In genomic region chr6:6836609-6837406, GRCh38 we compare ENCODE assay signal across 31 cellular contexts.
"Had no signal": no experiment of that assay in that cellular context is flagged by ENCODE, and none has a peak within 500 bp of the region (broad histone marks: within the 10 kb centered on the region; RNA-seq: fewer than 3 reads in every experiment).

No MANE protein-coding gene starts in this region.

- H3K4me1 ChIP-seq: ascending aorta, breast epithelium, colonic mucosa, esophagus muscularis mucosa had no signal

- H2AFZ ChIP-seq: hepatocyte had no signal

- DNase-seq: activated CD4-positive, alpha-beta memory T cell treated with anti-CD3 and anti-CD28 coated beads for 36 hours; activated CD4-positive, alpha-beta T cell treated with anti-CD3 and anti-CD28 coated beads for 36 hours; activated CD4-positive, alpha-beta T cell treated with anti-CD3 and anti-CD28 coated beads, Interleukin-2, amount 10 ng/mL, durations not matched to agents 24 days and 14 days; activated CD4-positive, CD25-positive, alpha-beta regulatory T cell; activated CD4-positive, CD25-positive, alpha-beta regulatory T cell treated with anti-CD3 and anti-CD28 coated beads, Interleukin-2, amount 50 U/mL, for 72 hours; activated CD8-positive, alpha-beta memory T cell treated with anti-CD3 and anti-CD28 coated beads, Interleukin-2, amount 10 ng/mL, durations not matched to agents 7 days and 5 days; activated CD8-positive, alpha-beta memory T cell treated with anti-CD3 and anti-CD28 coated beads, Interleukin-2, amount 50 U/mL, for 4 hours; activated CD8-positive, alpha-beta T cell treated with anti-CD3 and anti-CD28 coated beads, Interleukin-2, amount 10 ng/mL, durations not matched to agents 7 days and 5 days; activated gamma-delta T cell; activated naive CD4-positive, alpha-beta T cell; activated naive CD4-positive, alpha-beta T cell treated with anti-CD3 and anti-CD28 coated beads, Interleukin-2, amount 10 ng/mL, durations not matched to agents 7 days and 5 days; activated naive CD8-positive, alpha-beta T cell treated with anti-CD3 and anti-CD28 coated beads, Interleukin-2, amount 10 ng/mL, durations not matched to agents 7 days and 5 days; activated T-cell treated with anti-CD3 and anti-CD28 coated beads, Interleukin-2, amount 50 U/mL, for 1 hour; activated T-cell treated with anti-CD3 and anti-CD28 coated beads, Interleukin-2, amount 50 U/mL, for 48 hours; central memory CD4-positive, alpha-beta T cell; cerebellar nuclear complex; colonic mucosa; dermis blood vessel endothelial cell; effector CD4-positive, alpha-beta T cell; effector memory CD8-positive, alpha-beta T cell; foreskin keratinocyte; gastrocnemius medialis; glutamatergic neuron; heart left ventricle; T-helper 2 cell had no signal

- H3K27ac ChIP-seq: ascending aorta, cardiac muscle cell, colonic mucosa, esophagus muscularis mucosa, foreskin keratinocyte, gastrocnemius medialis, heart left ventricle, hepatocyte had no signal

- H3K4me2 ChIP-seq: hepatocyte had no signal

- H3K9me3 ChIP-seq: ascending aorta, breast epithelium, colonic mucosa, esophagus muscularis mucosa, gastrocnemius medialis, heart left ventricle had no signal

- H3K36me3 ChIP-seq: ascending aorta, breast epithelium, cardiac muscle cell, colonic mucosa, esophagus muscularis mucosa, gastrocnemius medialis, heart left ventricle had no signal

- H3K79me2 ChIP-seq: hepatocyte had no signal

- H3K27me3 ChIP-seq: ascending aorta, breast epithelium, cardiac muscle cell, colonic mucosa, foreskin keratinocyte, gastrocnemius medialis, heart left ventricle, hepatocyte had no signal

- ATAC-seq: activated CD4-positive, alpha-beta T cell treated with anti-CD3 and anti-CD28 coated beads for 36 hours; activated CD8-positive, alpha-beta memory T cell treated with anti-CD3 and anti-CD28 coated beads, Interleukin-2, amount 10 ng/mL, durations not matched to agents 7 days and 5 days; activated CD8-positive, alpha-beta T cell treated with anti-CD3 and anti-CD28 coated beads, Interleukin-2, amount 10 ng/mL, durations not matched to agents 7 days and 5 days; activated naive CD4-positive, alpha-beta T cell treated with anti-CD3 and anti-CD28 coated beads, Interleukin-2, amount 50 U/mL, for 72 hours; effector memory CD8-positive, alpha-beta T cell; foreskin keratinocyte; gastrocnemius medialis; heart left ventricle had no signal

- H3K4me3 ChIP-seq: ascending aorta, breast epithelium, cardiac muscle cell, colonic mucosa, esophagus muscularis mucosa, gastrocnemius medialis, heart left ventricle, hepatocyte had no signal
